ENCODE assay signal across 8 cellular contexts in genomic region chr14:34461334-34462131, GRCh38. TPM values are rescaled to one million over a fixed set of nuclear protein-coding genes. Genes with fewer than 3 reads are reported as not detected.
DNase-seq lines count a peak whose midpoint lies in the region; ATAC-seq and TF ChIP-seq lines count a peak whose summit lies in the region.

No MANE protein-coding gene starts in this region.

- H3K27ac Mint-ChIP-seq in activated T-helper 17 cell treated with anti-CD3 and anti-CD28 coated beads, Interleukin-2, amount 50 U/mL, for 72 hours, result peak overlapping the region; percentile 82

- no peaks in the 10 kb centered on the region for H3K36me3 ChIP-seq in BJ (ENCODE audit: control insufficient read depth, insufficient read depth, low read length)
- peaks cover 3% of the 10 kb centered on the region for H3K36me3 ChIP-seq in neuron (ENCODE audit: insufficient read depth, low read length)
- no peaks in the 10 kb centered on the region for H3K36me3 ChIP-seq in aorta (ENCODE audit: control insufficient read depth in 1 of 2, insufficient read depth in 2 of 2, low read length in 1 of 2)

- DNase-seq in BJ (ENCODE audit: low read depth) (no peak), NCI-H526 (lab: John Stamatoyannopoulos, UW) (peak; percentile 48 to 75), foreskin keratinocyte (peak; percentile 8 to 40), aorta (peak in 1 of 2 donors; percentile 66)

- no peak overlapping the region for H3K4me3 Mint-ChIP-seq in activated T-helper 17 cell treated with anti-CD3 and anti-CD28 coated beads, Interleukin-2, amount 50 U/mL, for 72 hours

- ATAC-seq in GM19043 (IDR thresholded peaks at IDR 0.05; ENCODE audit: low read depth, unreplicated experiment) (peak; percentile 20), HG03196 (IDR thresholded peaks at IDR 0.05; ENCODE audit: unreplicated experiment) (peak; percentile 22), foreskin keratinocyte (peak; percentile 30), aorta (ENCODE audit: low FRiP score) (peak; percentile 65)
- ATAC-seq in activated T-helper 17 cell treated with anti-CD3 and anti-CD28 coated beads, Interleukin-2, amount 50 U/mL, for 72 hours (replicated peaks), result peak; percentile 23

- CTCF ChIA-PET in BJ (lab: Yijun Ruan, JAX), result interaction anchor here (1.0 to 2.0 kb wide), 3 partner anchors 130 to 139 kb away, joined by 3 to 8 read pairs (median 3); no protein-coding TSS in a partner anchor

- H3K27ac ChIP-seq in foreskin keratinocyte (peak overlapping the region; percentile 63), aorta (ENCODE audit: low read depth in 1 of 2, low read length in 2 of 2) (peak overlapping the region; percentile 67 to 98)

- TF ChIP-seq CTCF in BJ (IDR thresholded peaks at IDR 0.05; ENCODE audit: insufficient read depth, low read depth, low read length), result no peak
- TF ChIP-seq CTCF in foreskin keratinocyte (conservative IDR thresholded peaks at IDR 0.05), result no peak

- WGBS in aorta, 2 donors, result 0 to 1% methylated on average over 32 to 45 of the region's 45 CpGs

- H3K4me1 Mint-ChIP-seq in activated T-helper 17 cell treated with anti-CD3 and anti-CD28 coated beads, Interleukin-2, amount 50 U/mL, for 72 hours, result peaks cover 6% of the 10 kb centered on the region

- H3K9me3 ChIP-seq in neuron (ENCODE audit: low read length) (no peaks in the 10 kb centered on the region), aorta (ENCODE audit: control insufficient read depth, low read length) (no peaks in the 10 kb centered on the region)

- intact Hi-C loops in aorta (cut with DNase I), result loop anchor here (5.0 to 10.0 kb wide), 2 partner anchors 73 to 76 kb away; partner anchors contain the start of gene EAPP (in 2 of the 2)

- H3K27me3 ChIP-seq in BJ (ENCODE audit: control insufficient read depth, insufficient read depth, low read length), result no peaks in the 10 kb centered on the region
- H3K27me3 ChIP-seq in foreskin keratinocyte, result no peaks in the 10 kb centered on the region
- H3K27me3 ChIP-seq in neuron (ENCODE audit: insufficient read depth, low read length), result no peaks in the 10 kb centered on the region
- no peaks in the 10 kb centered on the region for H3K27me3 ChIP-seq in aorta (ENCODE audit: control insufficient read depth in 1 of 2, insufficient read depth in 2 of 2, low read length in 1 of 2)

- POLR2A ChIA-PET in BJ (lab: Charles Lee), result interaction anchor here (0.6 kb wide), 1 partner anchor 13 kb away, joined by 6 read pairs; no protein-coding TSS in a partner anchor

- no peaks in the 10 kb centered on the region for H3K9me3 Mint-ChIP-seq in activated T-helper 17 cell treated with anti-CD3 and anti-CD28 coated beads, Interleukin-2, amount 50 U/mL, for 72 hours

- peaks cover 5% of the 10 kb centered on the region for H3K36me3 Mint-ChIP-seq in activated T-helper 17 cell treated with anti-CD3 and anti-CD28 coated beads, Interleukin-2, amount 50 U/mL, for 72 hours (ENCODE audit: low read depth)

- H3K27me3 Mint-ChIP-seq in activated T-helper 17 cell treated with anti-CD3 and anti-CD28 coated beads, Interleukin-2, amount 50 U/mL, for 72 hours, result no peaks in the 10 kb centered on the region

- H3K4me1 ChIP-seq in foreskin keratinocyte (peaks cover 12% of the 10 kb centered on the region), neuron (ENCODE audit: insufficient read depth, low read length) (peaks cover 16% of the 10 kb centered on the region), aorta (ENCODE audit: control insufficient read depth in 1 of 2, insufficient read depth in 2 of 2, low read length in 2 of 2) (no peaks in the 10 kb centered on the region)

- H3K4me3 ChIP-seq in BJ (ENCODE audit: low read depth, low read length) (peak overlapping the region; percentile 55), neuron (ENCODE audit: low read length) (peak overlapping the region; percentile 81), aorta (ENCODE audit: low read length in 2 of 2) (peak overlapping the region; percentile 63 to 95)

- H2AFZ ChIP-seq in neuron (ENCODE audit: low read depth, low read length), result peak overlapping the region; percentile 21

RNA-seq across cellular contexts. Expression of gene SPTSSA, which starts 0.5 kb away (rescaled TPM):
- 12.1 and 17.4 TPM in 2 replicates for polyA plus RNA-seq in BJ (2011; rRNA removed)
- 6.4 and 9.2 TPM in 2 replicates for polyA minus RNA-seq in BJ (2011; rRNA and poly(A)+ RNA removed)
- 10 to 100 TPM in 1 of 2 donors, 1 to 10 TPM in 1; 7.0 to 12.7 TPM for total RNA-seq in activated T-helper 17 cell treated with anti-CD3 and anti-CD28 coated beads, Interleukin-2, amount 50 U/mL, for 72 hours
- 22.3 and 24.2 TPM in 2 replicates for total RNA-seq in foreskin keratinocyte
- polyA plus RNA-seq in foreskin keratinocyte, result 26.1 and 27.0 TPM in 2 replicates
- 10 to 100 TPM; 18.2 to 19.5 TPM for total RNA-seq in aorta
- polyA plus RNA-seq in aorta, result 10 to 100 TPM; 23.7 to 29.3 TPM
